Comparison of ENCODE assay signal across 1 cellular context in the genomic region with DNA sequence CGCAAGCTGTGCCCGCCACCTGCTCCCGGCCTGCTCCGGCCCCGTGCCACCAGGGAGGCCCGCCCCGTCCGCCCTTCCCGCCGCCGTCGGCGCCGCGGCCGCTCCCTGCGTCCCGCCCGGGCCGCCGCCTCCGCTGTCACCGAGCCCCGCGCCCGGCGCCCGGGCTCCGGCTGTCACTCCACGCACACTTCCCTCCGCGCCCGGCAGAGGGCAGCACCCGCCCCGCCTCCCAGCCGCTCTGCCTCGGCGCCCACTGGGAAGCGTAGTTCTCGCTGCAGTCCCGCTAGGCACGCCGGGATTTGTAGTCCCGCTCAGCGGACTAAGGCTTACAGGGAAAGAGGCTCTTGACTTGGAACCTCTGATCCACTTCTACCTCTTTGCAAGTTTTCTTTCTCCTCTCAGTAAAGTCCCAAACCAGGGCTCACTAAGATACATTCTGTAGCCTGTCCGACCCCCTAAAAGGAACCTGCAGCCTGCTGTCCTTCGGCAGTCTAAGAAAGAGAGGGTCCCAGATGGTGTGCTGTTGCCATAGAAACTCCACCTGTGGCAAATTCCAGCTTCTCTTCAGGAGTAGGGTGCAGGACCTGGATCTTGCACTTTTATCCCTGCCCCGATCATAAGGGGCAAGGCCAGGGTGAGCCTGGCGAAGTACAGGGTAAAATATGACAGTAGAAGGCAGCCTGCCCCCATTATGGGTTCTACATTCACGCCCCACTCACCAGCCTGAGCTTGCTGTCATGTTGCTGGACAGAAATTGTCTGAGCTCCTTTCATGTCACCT.
TF ChIP-seq lines count a peak whose summit lies in the region.

Gene TFEB, minus strand, starts transcription at position 182 of the 780 bp plus-strand sequence. CDS start 44,395 bp downstream, outside the sequence.

TF ChIP-seq in K562, 482 proteins besides CTCF, POLR2A, EP300 and RAD21 (continued from another document and continues in another):
- TF ChIP-seq E2F4 (CRISPR knock-in tag; IDR thresholded peaks at IDR 0.05; ENCODE audit: low read depth) (no peak), HDAC6 (IDR thresholded peaks at IDR 0.05; ENCODE audit: low read depth, low read length) (no peak), OTX1 (CRISPR knock-in tag; IDR thresholded peaks at IDR 0.05) (no peak), ZNF175 (CRISPR knock-in tag; IDR thresholded peaks at IDR 0.05; ENCODE audit: low read depth) (peak; percentile 74; the same call in 1 of the 2 replicates), THAP7 (CRISPR knock-in tag; IDR thresholded peaks at IDR 0.05) (peak; percentile 51; the same call in 1 of the 2 replicates), DPF2 (IDR thresholded peaks at IDR 0.05) (no peak), ILK (tag; IDR thresholded peaks at IDR 0.05; ENCODE audit: borderline replicate concordance, low read depth) (no peak), E2F1 (CRISPR knock-in tag; IDR thresholded peaks at IDR 0.05) (no peak), MNT (conservative IDR thresholded peaks at IDR 0.05) (peak in 1 of 2 experiments; percentile 59; a peak in 3 of 4 replicates), HMBOX1 (IDR thresholded peaks at IDR 0.05) (no peak), PHTF2 (CRISPR knock-in tag; IDR thresholded peaks at IDR 0.05) (no peak), RBM34 (IDR thresholded peaks at IDR 0.05; ENCODE audit: borderline replicate concordance, insufficient read depth, low read length) (no peak), DACH1 (IDR thresholded peaks at IDR 0.05; ENCODE audit: partially characterized antibody) (no peak), COPS2 (conservative IDR thresholded peaks at IDR 0.05) (no peak), U2AF1 (optimal IDR thresholded peaks at IDR 0.05; ENCODE audit: low read depth, low read length) (no peak), CUX1 (CRISPR knock-in tag; IDR thresholded peaks at IDR 0.05) (no peak), CCAR2 (IDR thresholded peaks at IDR 0.05; ENCODE audit: low read depth, low read length) (no peak), SMAD3 (CRISPR knock-in tag; conservative IDR thresholded peaks at IDR 0.05) (peak; percentile 82; the same call in 1 of the 2 replicates), ASH1L (IDR thresholded peaks at IDR 0.05; ENCODE audit: borderline replicate concordance, low read depth, partially characterized antibody) (no peak), FOXJ3 (CRISPR knock-in tag; IDR thresholded peaks at IDR 0.05) (no peak), ZZZ3 (IDR thresholded peaks at IDR 0.05) (no peak), ZNF212 (CRISPR knock-in tag; IDR thresholded peaks at IDR 0.05) (no peak), ZNF407 (IDR thresholded peaks at IDR 0.05; ENCODE audit: low read depth) (no peak; the same call in 1 of the 2 replicates), SIN3B (IDR thresholded peaks at IDR 0.05; ENCODE audit: low read depth) (peak; percentile 60; the same call in 1 of the 2 replicates), EHMT2 (IDR thresholded peaks at IDR 0.05) (no peak)
- TF ChIP-seq, protein P1, sequence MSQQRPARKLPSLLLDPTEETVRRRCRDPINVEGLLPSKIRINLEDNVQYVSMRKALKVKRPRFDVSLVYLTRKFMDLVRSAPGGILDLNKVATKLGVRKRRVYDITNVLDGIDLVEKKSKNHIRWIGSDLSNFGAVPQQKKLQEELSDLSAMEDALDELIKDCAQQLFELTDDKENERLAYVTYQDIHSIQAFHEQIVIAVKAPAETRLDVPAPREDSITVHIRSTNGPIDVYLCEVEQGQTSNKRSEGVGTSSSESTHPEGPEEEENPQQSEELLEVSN (IDR thresholded peaks at IDR 0.05; ENCODE audit: borderline replicate concordance in 1 of 2, extremely low read depth in 1 of 2, insufficient read depth in 1 of 2, insufficient read length in 1 of 2, low read depth in 1 of 2, low read length in 1 of 2, poor library complexity in 1 of 2, severe bottlenecking in 1 of 2), result peak in 1 of 2 experiments; percentile 54
- TF ChIP-seq, protein P2, sequence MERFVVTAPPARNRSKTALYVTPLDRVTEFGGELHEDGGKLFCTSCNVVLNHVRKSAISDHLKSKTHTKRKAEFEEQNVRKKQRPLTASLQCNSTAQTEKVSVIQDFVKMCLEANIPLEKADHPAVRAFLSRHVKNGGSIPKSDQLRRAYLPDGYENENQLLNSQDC (CRISPR knock-in tag; IDR thresholded peaks at IDR 0.05), result no peak
- TF ChIP-seq, protein P3, sequence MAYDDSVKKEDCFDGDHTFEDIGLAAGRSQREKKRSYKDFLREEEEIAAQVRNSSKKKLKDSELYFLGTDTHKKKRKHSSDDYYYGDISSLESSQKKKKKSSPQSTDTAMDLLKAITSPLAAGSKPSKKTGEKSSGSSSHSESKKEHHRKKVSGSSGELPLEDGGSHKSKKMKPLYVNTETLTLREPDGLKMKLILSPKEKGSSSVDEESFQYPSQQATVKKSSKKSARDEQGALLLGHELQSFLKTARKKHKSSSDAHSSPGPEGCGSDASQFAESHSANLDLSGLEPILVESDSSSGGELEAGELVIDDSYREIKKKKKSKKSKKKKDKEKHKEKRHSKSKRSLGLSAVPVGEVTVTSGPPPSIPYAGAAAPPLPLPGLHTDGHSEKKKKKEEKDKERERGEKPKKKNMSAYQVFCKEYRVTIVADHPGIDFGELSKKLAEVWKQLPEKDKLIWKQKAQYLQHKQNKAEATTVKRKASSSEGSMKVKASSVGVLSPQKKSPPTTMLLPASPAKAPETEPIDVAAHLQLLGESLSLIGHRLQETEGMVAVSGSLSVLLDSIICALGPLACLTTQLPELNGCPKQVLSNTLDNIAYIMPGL (CRISPR knock-in tag; IDR thresholded peaks at IDR 0.05), result peak; percentile 76
